In genomic region chr15:55960946-55961345, GRCh38 we compare ENCODE assay signal across 1 cellular context.
TF ChIP-seq lines count a peak whose summit lies in the region.

No MANE protein-coding gene starts in this region.

TF ChIP-seq in A549, 52 proteins besides CTCF, POLR2A, EP300 and RAD21 (continued from another document):
- TF ChIP-seq REST (IDR thresholded peaks at IDR 0.05) (no peak), CBX8 (IDR thresholded peaks at IDR 0.05) (no peak), USF2 (IDR thresholded peaks at IDR 0.05) (no peak), NPAS2 (CRISPR knock-in tag; IDR thresholded peaks at IDR 0.05; ENCODE audit: borderline replicate concordance) (no peak), POLR2AphosphoS2 (conservative IDR thresholded peaks at IDR 0.05; ENCODE audit: low read length) (no peak), MYC (IDR thresholded peaks at IDR 0.05; ENCODE audit: borderline replicate concordance, low read length) (no peak)
TF ChIP-seq in A549: peak in this region for 0.
